18 cellular contexts compared by ENCODE assay signal in genomic region chr12:104503191-104503590, GRCh38. TPM values are rescaled to one million over a fixed set of nuclear protein-coding genes. Genes with fewer than 3 reads are reported as not detected.
DNase-seq lines count a peak whose midpoint lies in the region; ATAC-seq, FAIRE-seq and TF ChIP-seq lines count a peak whose summit lies in the region.
"Had no signal": no experiment of that assay in that cellular context is flagged by ENCODE, and none has a peak within 500 bp of the region (broad histone marks: within the 10 kb centered on the region; RNA-seq: fewer than 3 reads in every experiment).

No MANE protein-coding gene starts in this region.

- no peaks in the 10 kb centered on the region for H3K27me3 Mint-ChIP-seq in stimulated activated naive CD8-positive, alpha-beta T cell treated with anti-CD3 and anti-CD28 coated beads, Interleukin-15, Interleukin-2, amounts not matched to agents 100 ng/mL and 50 ng/mL, for 24 hours
- H3K27me3 Mint-ChIP-seq in immature natural killer cell (ENCODE audit: low read depth in 3 of 3) (peaks cover 0 to 6% (median 0%) of the 10 kb centered on the region in 3 donors), HFFc6 (ENCODE audit: insufficient read depth) (peaks cover 7% of the 10 kb centered on the region)

- no peak for ATAC-seq in stimulated activated naive CD8-positive, alpha-beta T cell treated with anti-CD3 and anti-CD28 coated beads, Interleukin-15, Interleukin-2, amounts not matched to agents 100 U/mL and 50 U/mL, for 24 hours
- ATAC-seq in HG02588 (IDR thresholded peaks at IDR 0.05; ENCODE audit: unreplicated experiment) = no peak

- H3K4me1 Mint-ChIP-seq in stimulated activated naive CD8-positive, alpha-beta T cell treated with anti-CD3 and anti-CD28 coated beads, Interleukin-15, Interleukin-2, amounts not matched to agents 100 ng/mL and 50 ng/mL, for 24 hours (ENCODE audit: low read depth) = peaks cover 91% of the 10 kb centered on the region
- H3K4me1 Mint-ChIP-seq in immature natural killer cell (peaks cover 97 to 99% of the 10 kb centered on the region in 2 donors), HFFc6 (ENCODE audit: low read depth) (peaks cover 15% of the 10 kb centered on the region)

- TF ChIP-seq CTCF in HFFc6 (IDR thresholded peaks at IDR 0.05) = no peak

- H3K9me3 Mint-ChIP-seq in stimulated activated naive CD8-positive, alpha-beta T cell treated with anti-CD3 and anti-CD28 coated beads, Interleukin-15, Interleukin-2, amounts not matched to agents 100 ng/mL and 50 ng/mL, for 24 hours = no peaks in the 10 kb centered on the region
- no peaks in the 10 kb centered on the region for H3K9me3 Mint-ChIP-seq in immature natural killer cell
- peaks cover 13% of the 10 kb centered on the region for H3K9me3 Mint-ChIP-seq in HFFc6

- peak; percentile 53 for FAIRE-seq in GM19239 (lab: Jason Lieb, UNC)
- FAIRE-seq: RCC 7860 had no signal

- H3K27ac Mint-ChIP-seq in stimulated activated naive CD8-positive, alpha-beta T cell treated with anti-CD3 and anti-CD28 coated beads, Interleukin-15, Interleukin-2, amounts not matched to agents 100 ng/mL and 50 ng/mL, for 24 hours = peak overlapping the region; percentile 22
- H3K27ac Mint-ChIP-seq in immature natural killer cell = peak overlapping the region in 3 of 6 donors; percentile 15 to 65 (median 53)
- H3K27ac Mint-ChIP-seq in HFFc6 = no peak overlapping the region

- no peak for DNase-seq in stimulated activated naive CD8-positive, alpha-beta T cell treated with anti-CD3 and anti-CD28 coated beads, Interleukin-15, Interleukin-2, amounts not matched to agents 100 U/mL and 50 U/mL, for 24 hours
- no peak for DNase-seq in GM19239 (ENCODE audit: insufficient read length, low spot score)
- no peak for DNase-seq in immature natural killer cell
- DNase-seq in DMS53 treated with DMSO at 0.1 percent for 48 hours (lab: John Stamatoyannopoulos, UW; ENCODE audit: unreplicated experiment) = no peak
- DNase-seq in HFFc6 = no peak
- DNase-seq: ACHN, AML-193, DMS 273 treated with DMSO at 0.1 percent for 48 hours, Karpas-422, MM.1S, NCI-H1105, NCI-H187, NCI-H345, NCI-H526, SHP77 had no signal

- no peak overlapping the region for H3K4me3 Mint-ChIP-seq in stimulated activated naive CD8-positive, alpha-beta T cell treated with anti-CD3 and anti-CD28 coated beads, Interleukin-15, Interleukin-2, amounts not matched to agents 100 ng/mL and 50 ng/mL, for 24 hours
- H3K4me3 Mint-ChIP-seq in immature natural killer cell (peak overlapping the region; percentile 36 to 62 (median 49)), HFFc6 (no peak overlapping the region)

- H3K36me3 Mint-ChIP-seq in stimulated activated naive CD8-positive, alpha-beta T cell treated with anti-CD3 and anti-CD28 coated beads, Interleukin-15, Interleukin-2, amounts not matched to agents 100 ng/mL and 50 ng/mL, for 24 hours (ENCODE audit: low read depth) = peaks cover 9% of the 10 kb centered on the region
- H3K36me3 Mint-ChIP-seq in immature natural killer cell (peaks cover 0 to 7% (median 4%) of the 10 kb centered on the region in 3 donors), HFFc6 (ENCODE audit: low read depth) (peaks cover 10% of the 10 kb centered on the region; the same call in 1 of the 2 replicates)

RNA-seq across cellular contexts. Expression of gene CHST11, which starts 46.4 kb away (rescaled TPM):
- 10 to 100 TPM; 42.5 to 90.1 (median 78.4) TPM for polyA plus RNA-seq in immature natural killer cell
- total RNA-seq in HFFc6 (2021; fragmentation: NEBNext Ultra II Directional; extraction: Animal tissue kit (Norgen Biotek cat#: 25700)) = 1 to 10 TPM; 2.4 to 4.3 (median 3.8) TPM

Comparison
In these comparisons a context has a peak if more than half of its experiments do, and no peak if none do; other contexts are left out.
1. H3K4me3 Mint-ChIP-seq: peak in immature natural killer cell (5 of 5); none in stimulated activated naive CD8-positive, alpha-beta T cell treated with anti-CD3 and anti-CD28 coated beads, Interleukin-15, Interleukin-2, amounts not matched to agents 100 ng/mL and 50 ng/mL, for 24 hours (single experiment) and HFFc6 (single experiment).